Comparison of ENCODE assay signal across 12 cellular contexts in the genomic region with DNA sequence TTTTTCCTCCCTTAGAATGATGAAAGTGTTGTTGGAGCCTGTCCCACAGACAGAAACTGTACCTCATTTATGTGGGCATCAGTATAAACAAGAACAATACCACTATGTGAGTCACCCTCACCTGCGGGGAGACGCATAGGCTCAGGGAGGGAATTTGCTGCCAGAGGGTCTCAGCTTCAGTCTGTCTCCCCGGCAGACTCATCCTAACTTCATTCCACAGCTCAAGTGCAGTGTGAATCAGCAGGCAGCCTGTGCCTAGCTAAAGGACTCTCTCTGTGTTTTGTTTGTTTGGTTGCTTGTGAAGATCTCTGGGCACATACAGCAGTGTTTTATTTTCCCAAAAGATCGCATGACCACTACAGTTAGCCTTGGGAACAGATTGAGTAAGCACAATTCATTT.
DNase-seq lines count a peak whose midpoint lies in the region; ATAC-seq, FAIRE-seq and TF ChIP-seq lines count a peak whose summit lies in the region.
"Had no signal": no experiment of that assay in that cellular context is flagged by ENCODE, and none has a peak within 500 bp of the region (broad histone marks: within the 10 kb centered on the region; RNA-seq: fewer than 3 reads in every experiment).

No MANE protein-coding gene starts in this region.

- WGBS in A549 (ENCODE audit: missing lambda C conversion rate), result 35% methylated on average over 4 of the region's 4 CpGs
- WGBS in lower leg skin, 2 donors, result 47 to 51% methylated on average over 4 of the region's 4 CpGs

- ATAC-seq in A549, result peak; percentile 71 to 77

- H3K4me1 ChIP-seq in A549, result peaks cover 27% of the 10 kb centered on the region
- H3K4me1 ChIP-seq in kidney (ENCODE audit: control insufficient read depth in 1 of 2, insufficient read depth in 1 of 2, low read depth in 1 of 2, low read length in 2 of 2), result peaks cover 0 to 5% of the 10 kb centered on the region in 2 donors

- H3K9me3 ChIP-seq in A549, result no peaks in the 10 kb centered on the region
- H3K9me3 ChIP-seq in kidney (ENCODE audit: control insufficient read depth in 1 of 2, low read length in 2 of 2), result no peaks in the 10 kb centered on the region
- H3K9me3 ChIP-seq: neutrophil had no signal

- POLR2A ChIA-PET in A549 (lab: Yijun Ruan, JAX), result no interaction called here

- no peak for TF ChIP-seq RAD21 in A549 (conservative IDR thresholded peaks at IDR 0.05 in 1 of 2, IDR thresholded peaks at IDR 0.05 in 1 of 2)

- TF ChIP-seq POLR2A in A549 (IDR thresholded peaks at IDR 0.05; ENCODE audit: low read length) (no peak), lower leg skin (IDR thresholded peaks at IDR 0.05) (no peak)

- H3K4me2 ChIP-seq in A549, result peak overlapping the region; percentile 7

- TF ChIP-seq CTCF in A549 (IDR thresholded peaks at IDR 0.05) (no peak), chondrocyte (IDR thresholded peaks at IDR 0.05) (no peak), lower leg skin (IDR thresholded peaks at IDR 0.05) (no peak), kidney (IDR thresholded peaks at IDR 0.05; ENCODE audit: borderline replicate concordance, extremely low read depth, insufficient read depth) (no peak), GM20000 (IDR thresholded peaks at IDR 0.05; ENCODE audit: extremely low read depth, missing control alignments) (no peak)

- H3K9me3 Mint-ChIP-seq in activated naive CD4-positive, alpha-beta T cell treated with anti-CD3 and anti-CD28 coated beads, Interleukin-2, amount 10 ng/mL, durations not matched to agents 7 days and 5 days, result peaks cover 15% of the 10 kb centered on the region
- peaks cover 2% of the 10 kb centered on the region for H3K9me3 Mint-ChIP-seq in chondrocyte (ENCODE audit: low read depth)

- no peaks in the 10 kb centered on the region for H3K27me3 Mint-ChIP-seq in activated naive CD4-positive, alpha-beta T cell treated with anti-CD3 and anti-CD28 coated beads, Interleukin-2, amount 10 ng/mL, durations not matched to agents 7 days and 5 days
- no peaks in the 10 kb centered on the region for H3K27me3 Mint-ChIP-seq in chondrocyte (ENCODE audit: low read depth)

- peak overlapping the region; percentile 16 for H3K4me3 Mint-ChIP-seq in activated naive CD4-positive, alpha-beta T cell treated with anti-CD3 and anti-CD28 coated beads, Interleukin-2, amount 10 ng/mL, durations not matched to agents 7 days and 5 days
- no peak overlapping the region for H3K4me3 Mint-ChIP-seq in chondrocyte (ENCODE audit: unreplicated experiment)

- peaks cover 20% of the 10 kb centered on the region for H3K4me1 Mint-ChIP-seq in activated naive CD4-positive, alpha-beta T cell treated with anti-CD3 and anti-CD28 coated beads, Interleukin-2, amount 10 ng/mL, durations not matched to agents 7 days and 5 days
- H3K4me1 Mint-ChIP-seq in chondrocyte (ENCODE audit: low read depth), result peaks cover 33% of the 10 kb centered on the region

- FAIRE-seq in A549 (lab: Jason Lieb, UNC) (no peak), kidney (lab: Jason Lieb, UNC) (no peak)
- FAIRE-seq: endometrium had no signal

- peak overlapping the region; percentile 60 for H3K27ac Mint-ChIP-seq in activated naive CD4-positive, alpha-beta T cell treated with anti-CD3 and anti-CD28 coated beads, Interleukin-2, amount 10 ng/mL, durations not matched to agents 7 days and 5 days
- H3K27ac Mint-ChIP-seq in chondrocyte (ENCODE audit: unreplicated experiment), result no peak overlapping the region
- H3K27ac Mint-ChIP-seq: IgD-negative memory B cell had no signal

- H3K9ac ChIP-seq in kidney (ENCODE audit: low read length in 2 of 2), result no peak overlapping the region

- CTCF ChIA-PET in A549 (lab: Yijun Ruan, JAX), result interaction anchor here (0.8 to 2.3 kb wide), 5 partner anchors 13 to 418 kb away, joined by 3 to 7 read pairs (median 3); no protein-coding TSS in a partner anchor
- CTCF ChIA-PET in activated naive CD4-positive, alpha-beta T cell treated with anti-CD3 and anti-CD28 coated beads, Interleukin-2, amount 10 ng/mL, durations not matched to agents 7 days and 5 days (lab: Charles Lee), result interaction anchor here (1.0 to 1.2 kb wide), 2 partner anchors 72 to 135 kb away, joined by 3 read pairs; no protein-coding TSS in a partner anchor

- H3K4me3 ChIP-seq in A549 (no peak overlapping the region), lower leg skin (ENCODE audit: low read depth, poor library complexity, severe bottlenecking) (no peak overlapping the region), kidney (ENCODE audit: low read length in 2 of 2) (no peak overlapping the region)

- H3K36me3 ChIP-seq in kidney (ENCODE audit: control insufficient read depth in 1 of 2, insufficient read depth in 2 of 2, low read length in 2 of 2), result no peaks in the 10 kb centered on the region
- H3K36me3 ChIP-seq: neutrophil had no signal

- intact Hi-C loops in lower leg skin (cut with DNase I; ENCODE audit: low total_unique reads) (no loop called here), kidney (cut with DNase I) (no loop called here)

- H3K27ac ChIP-seq in A549 (peak overlapping the region; percentile 52 to 61; a peak in 5 of 6 replicates), kidney (ENCODE audit: low read depth in 2 of 2, low read length in 2 of 2) (no peak overlapping the region)
- H3K27ac ChIP-seq: neutrophil had no signal

- H3K36me3 Mint-ChIP-seq in activated naive CD4-positive, alpha-beta T cell treated with anti-CD3 and anti-CD28 coated beads, Interleukin-2, amount 10 ng/mL, durations not matched to agents 7 days and 5 days, result peaks cover 66% of the 10 kb centered on the region
- no peaks in the 10 kb centered on the region for H3K36me3 Mint-ChIP-seq in chondrocyte (ENCODE audit: low read depth)
- H3K36me3 Mint-ChIP-seq: IgD-negative memory B cell had no signal

- no peak for TF ChIP-seq EP300 in A549 (IDR thresholded peaks at IDR 0.05)

- peak in 1 of 2 experiments; percentile 12 for DNase-seq in A549 (ENCODE audit: low read depth in 1 of 2, low spot score in 1 of 2)
- peak; percentile 59 for DNase-seq in LHCN-M2 (ENCODE audit: low read depth)
- DNase-seq in activated naive CD4-positive, alpha-beta T cell treated with anti-CD3 and anti-CD28 coated beads, Interleukin-2, amount 10 ng/mL, durations not matched to agents 7 days and 5 days, result no peak
- peak; percentile 68 for DNase-seq in kidney tubule cell (ENCODE audit: low spot score)
- DNase-seq in chondrocyte (ENCODE audit: low spot score), result no peak
- DNase-seq in lower leg skin (ENCODE audit: low spot score in 2 of 2), result no peak
- DNase-seq in kidney, result no peak
- DNase-seq in GM20000 (ENCODE audit: low spot score), result no peak
- DNase-seq: Calu3 had no signal

TF ChIP-seq in A549, 52 proteins besides CTCF, POLR2A, EP300 and RAD21:
- TF ChIP-seq ELK1 (IDR thresholded peaks at IDR 0.05; ENCODE audit: low read depth, low read length), result no peak
- TF ChIP-seq HDAC2 (IDR thresholded peaks at IDR 0.05), result no peak
- no peak for TF ChIP-seq TP53 (CRISPR knock-in tag; IDR thresholded peaks at IDR 0.05)
- no peak for TF ChIP-seq FOSL2 (IDR thresholded peaks at IDR 0.05)
- TF ChIP-seq FOSL2 (CRISPR knock-in tag; IDR thresholded peaks at IDR 0.05), result peak; percentile 47
- no peak for TF ChIP-seq CHD2 (IDR thresholded peaks at IDR 0.05; ENCODE audit: low read length, partially characterized antibody)
- TF ChIP-seq NR3C1 (IDR thresholded peaks at IDR 0.05), result no peak
- TF ChIP-seq HOXB13 (CRISPR knock-in tag; IDR thresholded peaks at IDR 0.05; ENCODE audit: low read depth), result no peak
- TF ChIP-seq ZFP36 (IDR thresholded peaks at IDR 0.05; ENCODE audit: borderline replicate concordance, partially characterized antibody), result no peak
TF ChIP-seq in A549: peak in this region for 1.

Comparison
In these comparisons a context has a peak if more than half of its experiments do, and no peak if none do; other contexts are left out.
1. DNase-seq: peak in LHCN-M2 (single experiment) and kidney tubule cell (single experiment); none in activated naive CD4-positive, alpha-beta T cell treated with anti-CD3 and anti-CD28 coated beads, Interleukin-2, amount 10 ng/mL, durations not matched to agents 7 days and 5 days (single experiment), chondrocyte (single experiment), lower leg skin (0 of 2), kidney (single experiment) and GM20000 (single experiment).
2. H3K27ac ChIP-seq: peak in A549 (2 of 2); none in kidney (0 of 2).